27 cellular contexts compared by ENCODE assay signal in the genomic region with DNA sequence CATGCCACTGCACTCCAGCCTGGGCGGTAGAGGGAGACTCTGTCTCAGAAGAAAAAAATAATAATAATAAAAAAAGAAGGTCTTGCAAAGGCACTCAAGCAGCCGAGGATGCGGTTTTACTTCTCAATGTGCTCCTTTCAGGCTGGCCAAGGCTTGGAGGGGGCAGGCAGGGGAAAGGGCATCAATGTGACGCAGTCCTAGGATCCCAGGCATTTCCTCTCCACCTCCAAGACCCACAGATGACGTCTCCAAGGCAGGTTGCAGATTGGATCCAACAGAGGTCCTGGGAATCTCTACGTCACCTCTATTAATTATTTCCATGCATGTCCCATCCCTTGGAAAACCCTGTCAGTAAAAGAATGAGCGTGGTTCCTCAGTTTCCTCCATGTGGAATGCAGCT.
"Had no signal": no experiment of that assay in that cellular context is flagged by ENCODE, and none has a peak within 500 bp of the region (broad histone marks: within the 10 kb centered on the region; RNA-seq: fewer than 3 reads in every experiment).

No MANE protein-coding gene starts in this region.

- H3K36me3 ChIP-seq: adrenal gland, gastrocnemius medialis, heart left ventricle, WERI-Rb-1 had no signal

- FAIRE-seq: colon, endometrium had no signal

- ATAC-seq: activated CD4-positive, CD25-positive, alpha-beta regulatory T cell treated with anti-CD3 and anti-CD28 coated beads, Interleukin-2, amount 50 U/mL, for 24 hours; activated CD8-positive, alpha-beta T cell treated with anti-CD3 and anti-CD28 coated beads for 36 hours; esophagus mucosa; gastrocnemius medialis; heart left ventricle had no signal

- DNase-seq: activated B cell treated with CpG ODN at 0.5 μM for 24 hours; activated CD4-positive, alpha-beta T cell treated with anti-CD3 and anti-CD28 coated beads for 48 hours; activated CD4-positive, alpha-beta T cell treated with anti-CD3 and anti-CD28 coated beads, Interleukin-2, amount 50 U/mL, for 1 hour; activated CD8-positive, alpha-beta memory T cell treated with anti-CD3 and anti-CD28 coated beads for 24 hours; activated CD8-positive, alpha-beta T cell treated with anti-CD3 and anti-CD28 coated beads for 36 hours; activated effector memory CD4-positive, alpha-beta T cell treated with anti-CD3 and anti-CD28 coated beads, Interleukin-2, amount 50 U/mL, for 16 hours; activated naive CD4-positive, alpha-beta T cell treated with anti-CD3 and anti-CD28 coated beads for 36 hours; activated naive CD8-positive, alpha-beta T cell treated with anti-CD3 and anti-CD28 coated beads for 36 hours; activated naive CD8-positive, alpha-beta T cell treated with anti-CD3 and anti-CD28 coated beads, Interleukin-2, amount 50 U/mL, for 24 hours; activated T-cell treated with anti-CD3 and anti-CD28 coated beads, Interleukin-2, amount 50 U/mL, for 4 hours; adrenal gland; amygdala; aorta; body of pancreas; caudate nucleus; cortex of kidney; effector CD8-positive, alpha-beta T cell; foreskin fibroblast; gastrocnemius medialis; glutamatergic neuron; heart left ventricle; T-helper 9 cell; WERI-Rb-1 had no signal

- H3K4me3 ChIP-seq: adrenal gland, body of pancreas, gastrocnemius medialis, heart left ventricle had no signal

- H3K9me3 ChIP-seq: adrenal gland, body of pancreas, gastrocnemius medialis had no signal

- H3K27ac ChIP-seq: adrenal gland, gastrocnemius medialis, WERI-Rb-1 had no signal

- H3K27me3 ChIP-seq: body of pancreas, gastrocnemius medialis, heart left ventricle had no signal
